In genomic region chr5:83543898-83544297, GRCh38 we compare ENCODE assay signal across 26 cellular contexts.
"Had no signal": no experiment of that assay in that cellular context is flagged by ENCODE, and none has a peak within 500 bp of the region (broad histone marks: within the 10 kb centered on the region; RNA-seq: fewer than 3 reads in every experiment).

No MANE protein-coding gene starts in this region.

- FAIRE-seq: islet of Langerhans had no signal

- H3K4me1 ChIP-seq: lower lobe of right lung, prostate gland, sigmoid colon, stomach, tibial nerve had no signal

- H3K27ac ChIP-seq: brain microvascular endothelial cell, heart right ventricle, left lung, lower lobe of right lung, prostate gland, sigmoid colon, stomach, tibial nerve had no signal

- ATAC-seq: esophagus mucosa; heart right ventricle; left lung; lower lobe of right lung; natural killer cell; stimulated activated naive B cell treated with anti-CD40 and anti-IgM and Interleukin-4, amounts not matched to agents 10 μg/mL and 1 μg/mL and 100 μg/mL, for 72 hours had no signal

- H3K9me3 ChIP-seq: heart right ventricle, left lung, lower lobe of right lung, prostate gland, sigmoid colon, stomach, tibial nerve had no signal

- H3K4me3 ChIP-seq: heart right ventricle, left lung, lower lobe of right lung, prostate gland, sigmoid colon, stomach, tibial nerve had no signal

- H3K27me3 ChIP-seq: brain microvascular endothelial cell, heart right ventricle, left lung, sigmoid colon, stomach, tibial nerve had no signal

- DNase-seq: activated CD4-positive, alpha-beta memory T cell treated with anti-CD3 and anti-CD28 coated beads for 36 hours; activated CD4-positive, alpha-beta T cell treated with anti-CD3 and anti-CD28 coated beads, Interleukin-2, amount 10 ng/mL, durations not matched to agents 24 days and 14 days; activated CD4-positive, CD25-positive, alpha-beta regulatory T cell treated with anti-CD3 and anti-CD28 coated beads, Interleukin-2, amount 50 U/mL, for 72 hours; activated CD8-positive, alpha-beta memory T cell treated with anti-CD3 and anti-CD28 coated beads, Interleukin-2, amount 50 U/mL, for 4 hours; activated gamma-delta T cell; activated naive CD4-positive, alpha-beta T cell treated with anti-CD3 and anti-CD28 coated beads, Interleukin-2, amount 50 U/mL, for 16 hours; activated T-cell treated with anti-CD3 and anti-CD28 coated beads, Interleukin-2, amount 50 U/mL, for 1 hour; brain microvascular endothelial cell; caudate nucleus; foreskin melanocyte; heart right ventricle; left lung; lower lobe of right lung; mesendoderm; natural killer cell; retina; sigmoid colon; stimulated activated CD4-positive, alpha-beta T cell treated with anti-CD3 and anti-CD28 coated beads, Interleukin-15, amount 100 ng/mL, for 24 hours; stimulated activated CD4-positive, alpha-beta T cell treated with anti-CD3 and anti-CD28 coated beads, Interleukin-2, amount 100 ng/mL, for 24 hours; stimulated activated naive B cell treated with anti-CD40 and anti-IgM and Interleukin-4, amounts not matched to agents 10 μg/mL and 1 μg/mL and 100 μg/mL, for 72 hours; stomach; T-helper 2 cell had no signal

- H3K36me3 ChIP-seq: lower lobe of right lung, prostate gland, sigmoid colon, stomach had no signal
